In genomic region chr1:26578167-26578566, GRCh38 we compare ENCODE assay signal across 1 cellular context.
TF ChIP-seq lines count a peak whose summit lies in the region.

No MANE protein-coding gene starts in this region.

TF ChIP-seq in SK-N-SH treated with all-trans-retinoic acid at 6 μM for 48 hours, 23 proteins besides CTCF, POLR2A, EP300 and RAD21 (continued from another document):
- TF ChIP-seq ISL1 (CRISPR knock-in tag; IDR thresholded peaks at IDR 0.05) = no peak
